12 cellular contexts compared by ENCODE assay signal in genomic region chr18:31633416-31634330, GRCh38.
DNase-seq lines count a peak whose midpoint lies in the region; ATAC-seq lines count a peak whose summit lies in the region.
"Had no signal": no experiment of that assay in that cellular context is flagged by ENCODE, and none has a peak within 500 bp of the region (broad histone marks: within the 10 kb centered on the region; RNA-seq: fewer than 3 reads in every experiment).

No MANE protein-coding gene starts in this region.

- in situ Hi-C loops in KBM-7 (cut with MboI; ENCODE audit: low pct_unique_long_range_greater_than_20kb, low sequenced_read_pairs) = no loop called here

- H3K9me3 ChIP-seq in BLaER1 treated with 17β-estradiol and CSF1 and Interleukin-3, amounts not matched to agents 10 nM and 100 nM (replicated peaks in 1 of 11) = peaks cover 8 to 25% (median 13%) of the 10 kb centered on the region in 11 experiments; a peak in 18 of 22 replicates
- H3K9me3 ChIP-seq: suprapubic skin had no signal

- peak overlapping the region in 1 of 11 experiments; percentile 39; a peak in 2 of 22 replicates for H3K9ac ChIP-seq in BLaER1 treated with 17β-estradiol and CSF1 and Interleukin-3, amounts not matched to agents 10 nM and 100 nM
- H3K9ac ChIP-seq: GM23248 had no signal

- H3K27me3 ChIP-seq in BLaER1 treated with 17β-estradiol and CSF1 and Interleukin-3, amounts not matched to agents 10 nM and 100 nM = no peaks in the 10 kb centered on the region
- H3K27me3 ChIP-seq: suprapubic skin had no signal

- peak; percentile 3 for ATAC-seq in GM19372 (IDR thresholded peaks at IDR 0.05; ENCODE audit: low read depth, unreplicated experiment)
- ATAC-seq in HG02870 (IDR thresholded peaks at IDR 0.05; ENCODE audit: unreplicated experiment) = peak; percentile 13
- ATAC-seq in activated naive CD8-positive, alpha-beta T cell treated with anti-CD3 and anti-CD28 coated beads, Interleukin-2, amount 50 U/mL, for 24 hours = no peak

- no peaks in the 10 kb centered on the region for H3K36me3 Mint-ChIP-seq in activated naive CD8-positive, alpha-beta T cell treated with anti-CD3 and anti-CD28 coated beads, Interleukin-2, amount 50 U/mL, for 24 hours (ENCODE audit: low read depth)

- H3K4me3 ChIP-seq in BLaER1 treated with 17β-estradiol and CSF1 and Interleukin-3, amounts not matched to agents 10 nM and 100 nM = 0 out of 20 replicates have a peak overlapping the region, but pooled peaks of 1 of the 10 experiments have one; percentile 2
- H3K4me3 ChIP-seq: GM23248, suprapubic skin had no signal

- H3K27ac Mint-ChIP-seq in activated naive CD8-positive, alpha-beta T cell treated with anti-CD3 and anti-CD28 coated beads, Interleukin-2, amount 50 U/mL, for 24 hours = no peak overlapping the region

- H3K4me1 ChIP-seq in BLaER1 treated with 17β-estradiol and CSF1 and Interleukin-3, amounts not matched to agents 10 nM and 100 nM = peaks cover 27 to 41% (median 35%) of the 10 kb centered on the region in 10 experiments
- H3K4me1 ChIP-seq: suprapubic skin had no signal

- H3K27me3 Mint-ChIP-seq in activated naive CD8-positive, alpha-beta T cell treated with anti-CD3 and anti-CD28 coated beads, Interleukin-2, amount 50 U/mL, for 24 hours = peaks cover 14% of the 10 kb centered on the region

- peak overlapping the region; percentile 26 to 85 (median 65) for H3K4me2 ChIP-seq in BLaER1 treated with 17β-estradiol and CSF1 and Interleukin-3, amounts not matched to agents 10 nM and 100 nM

- H3K27ac ChIP-seq in BLaER1 treated with 17β-estradiol and CSF1 and Interleukin-3, amounts not matched to agents 10 nM and 100 nM = peak overlapping the region in 6 of 11 experiments; percentile 10 to 60 (median 35); a peak in 8 of 22 replicates
- H3K27ac ChIP-seq: GM23248, suprapubic skin had no signal

- DNase-seq in KBM-7 (peak; percentile 21), cerebellar nuclear complex (lab: John Stamatoyannopoulos, UW) (no peak), NCI-H1417 (lab: John Stamatoyannopoulos, UW) (no peak)
- no peak for DNase-seq in activated naive CD8-positive, alpha-beta T cell treated with anti-CD3 and anti-CD28 coated beads, Interleukin-2, amount 50 U/mL, for 24 hours
- no peak for DNase-seq in activated CD4-positive, alpha-beta T cell treated with anti-CD3 and anti-CD28 coated beads for 48 hours
- DNase-seq: GM23248; IMR-90; stimulated activated CD4-positive, alpha-beta T cell treated with anti-CD3 and anti-CD28 coated beads, Interleukin-2, amount 100 ng/mL, for 24 hours had no signal

- peaks cover 19% of the 10 kb centered on the region for H3K4me1 Mint-ChIP-seq in activated naive CD8-positive, alpha-beta T cell treated with anti-CD3 and anti-CD28 coated beads, Interleukin-2, amount 50 U/mL, for 24 hours

- no peaks in the 10 kb centered on the region for H4K20me1 ChIP-seq in BLaER1 treated with 17β-estradiol and CSF1 and Interleukin-3, amounts not matched to agents 10 nM and 100 nM

- no peaks in the 10 kb centered on the region for H3K9me3 Mint-ChIP-seq in activated naive CD8-positive, alpha-beta T cell treated with anti-CD3 and anti-CD28 coated beads, Interleukin-2, amount 50 U/mL, for 24 hours

- peaks cover 0 to 23% (median 7%) of the 10 kb centered on the region in 11 experiments; a peak in 12 of 22 replicates for H3K36me3 ChIP-seq in BLaER1 treated with 17β-estradiol and CSF1 and Interleukin-3, amounts not matched to agents 10 nM and 100 nM
- H3K36me3 ChIP-seq: suprapubic skin had no signal

- H3K4me3 Mint-ChIP-seq in activated naive CD8-positive, alpha-beta T cell treated with anti-CD3 and anti-CD28 coated beads, Interleukin-2, amount 50 U/mL, for 24 hours = no peak overlapping the region
